18 cellular contexts compared by ENCODE assay signal in genomic region chr2:381181-381580, GRCh38.
"Had no signal": no experiment of that assay in that cellular context is flagged by ENCODE, and none has a peak within 500 bp of the region (broad histone marks: within the 10 kb centered on the region; RNA-seq: fewer than 3 reads in every experiment).

No MANE protein-coding gene starts in this region.

- H3K36me3 ChIP-seq: heart left ventricle had no signal

- FAIRE-seq: frontal cortex, small intestine, urothelium cell line had no signal

- H3K9me3 ChIP-seq: psoas muscle had no signal

- ATAC-seq: effector memory CD8-positive, alpha-beta T cell; heart left ventricle; left colon; left ventricle myocardium superior; psoas muscle had no signal

- H3K4me1 ChIP-seq: heart left ventricle, parathyroid adenoma, psoas muscle had no signal

- DNase-seq: effector memory CD8-positive, alpha-beta T cell; heart left ventricle; hippocampal formation; left colon; left ventricle myocardium superior; mesendoderm; naive B cell; occipital lobe; psoas muscle; small intestine; stimulated activated CD4-positive, alpha-beta T cell treated with anti-CD3 and anti-CD28 coated beads, Interleukin-12 subunit alpha, Interleukin-12 subunit beta, amount 100 ng/mL, for 4 hours; stimulated activated CD4-positive, alpha-beta T cell treated with anti-CD3 and anti-CD28 coated beads, Interleukin-2, amount 100 ng/mL, for 48 hours; stimulated activated naive CD4-positive, alpha-beta T cell treated with Interleukin-2 at 50 U/mL for 16 hours had no signal

- H3K4me3 Mint-ChIP-seq: effector memory CD8-positive, alpha-beta T cell; naive B cell; nephron; type B pancreatic cell had no signal

- H3K27ac Mint-ChIP-seq: effector memory CD8-positive, alpha-beta T cell; type B pancreatic cell had no signal

- H3K27ac ChIP-seq: heart left ventricle, parathyroid adenoma, psoas muscle had no signal

- H3K4me3 ChIP-seq: heart left ventricle, psoas muscle had no signal

- H3K36me3 Mint-ChIP-seq: type B pancreatic cell had no signal
